In genomic region chr22:19147193-19147780, GRCh38 we compare ENCODE assay signal across 21 cellular contexts. TPM values are rescaled to one million over a fixed set of nuclear protein-coding genes. Genes with fewer than 3 reads are reported as not detected.
DNase-seq lines count a peak whose midpoint lies in the region; ATAC-seq and TF ChIP-seq lines count a peak whose summit lies in the region.
"Had no signal": no experiment of that assay in that cellular context is flagged by ENCODE, and none has a peak within 500 bp of the region (broad histone marks: within the 10 kb centered on the region; RNA-seq: fewer than 3 reads in every experiment).

No MANE protein-coding gene starts in this region.

- H2BK5ac ChIP-seq in trophoblast cell (ENCODE audit: low read depth, low read length, poor library complexity), result no peak overlapping the region

- H3K36me3 Mint-ChIP-seq in endothelial cell (ENCODE audit: low read depth, unreplicated experiment), result peaks cover 12% of the 10 kb centered on the region
- H3K36me3 Mint-ChIP-seq in activated CD4-positive, alpha-beta T cell treated with anti-CD3 and anti-CD28 coated beads, Interleukin-2, amount 10 ng/mL, durations not matched to agents 7 days and 5 days (ENCODE audit: low read depth), result peaks cover 6% of the 10 kb centered on the region

- H2AFZ ChIP-seq in trophoblast cell (ENCODE audit: insufficient read depth, low read length, poor library complexity), result no peak overlapping the region
- H2AFZ ChIP-seq: PC-9 had no signal

- CTCF ChIA-PET in activated CD4-positive, alpha-beta T cell treated with anti-CD3 and anti-CD28 coated beads, Interleukin-2, amount 10 ng/mL, durations not matched to agents 7 days and 5 days (lab: Charles Lee), result interaction anchor here (0.9 kb wide), 1 partner anchor 31 kb away, joined by 4 read pairs; the partner anchor contains the start of gene SLC25A1

- H4K91ac ChIP-seq in trophoblast cell (ENCODE audit: low read depth, low read length), result no peak overlapping the region

- H3K27me3 ChIP-seq in trophoblast cell (ENCODE audit: insufficient read depth, low read length), result peaks cover 57% of the 10 kb centered on the region

- H3K9me3 ChIP-seq in trophoblast cell (ENCODE audit: insufficient read depth, low read depth, low read length), result peaks cover 20% of the 10 kb centered on the region

- no peak overlapping the region for H4K8ac ChIP-seq in trophoblast cell (ENCODE audit: low read depth, low read length)

- no peak overlapping the region for H3K4ac ChIP-seq in trophoblast cell (ENCODE audit: low read depth, low read length)

- no peak overlapping the region for H3K9ac ChIP-seq in trophoblast cell (ENCODE audit: low read length)

- POLR2A ChIA-PET in activated CD4-positive, alpha-beta T cell treated with anti-CD3 and anti-CD28 coated beads, Interleukin-2, amount 10 ng/mL, durations not matched to agents 7 days and 5 days (lab: Charles Lee), result no interaction called here

- no peak overlapping the region for H3K18ac ChIP-seq in trophoblast cell (ENCODE audit: low read length)

- H3K4me1 ChIP-seq in trophoblast cell (ENCODE audit: control insufficient read depth in 1 of 2, insufficient read depth in 2 of 2, low read length in 2 of 2), result peaks cover 3 to 9% of the 10 kb centered on the region in 2 experiments

- no peak for TF ChIP-seq CTCF in endothelial cell (IDR thresholded peaks at IDR 0.05; ENCODE audit: unreplicated experiment)

- peaks cover 28% of the 10 kb centered on the region for H3K27me3 Mint-ChIP-seq in endothelial cell (ENCODE audit: unreplicated experiment)
- H3K27me3 Mint-ChIP-seq in activated CD4-positive, alpha-beta T cell treated with anti-CD3 and anti-CD28 coated beads, Interleukin-2, amount 10 ng/mL, durations not matched to agents 7 days and 5 days, result peaks cover 43% of the 10 kb centered on the region

- H3K79me2 ChIP-seq in trophoblast cell (ENCODE audit: control insufficient read depth, insufficient read depth, low read length, poor library complexity), result peaks cover 2% of the 10 kb centered on the region

- peaks cover 4 to 5% of the 10 kb centered on the region in 2 experiments for H3K36me3 ChIP-seq in trophoblast cell (ENCODE audit: control insufficient read depth in 1 of 2, insufficient read depth in 2 of 2, low read length in 2 of 2)

- peak overlapping the region; percentile 52 for H3K4me3 Mint-ChIP-seq in endothelial cell (ENCODE audit: unreplicated experiment)
- H3K4me3 Mint-ChIP-seq in activated CD4-positive, alpha-beta T cell treated with anti-CD3 and anti-CD28 coated beads, Interleukin-2, amount 10 ng/mL, durations not matched to agents 7 days and 5 days, result no peak overlapping the region
- H3K4me3 Mint-ChIP-seq: CD8-positive, alpha-beta T cell had no signal

- H3K4me3 ChIP-seq in trophoblast cell (ENCODE audit: low read depth, low read length), result peak overlapping the region; percentile 8
- H3K4me3 ChIP-seq: PC-9 had no signal

- H3K4me2 ChIP-seq in trophoblast cell (ENCODE audit: low read length), result no peak overlapping the region
- H3K4me2 ChIP-seq: PC-9 had no signal

- no peak overlapping the region for H4K12ac ChIP-seq in trophoblast cell (ENCODE audit: low read depth, low read length)

- H3K23ac ChIP-seq in trophoblast cell (ENCODE audit: low read length), result no peak overlapping the region

- H3K79me1 ChIP-seq in trophoblast cell (ENCODE audit: low read length), result no peaks in the 10 kb centered on the region

- ATAC-seq in HG02973 (IDR thresholded peaks at IDR 0.05; ENCODE audit: unreplicated experiment), result no peak
- ATAC-seq: CD8-positive, alpha-beta T cell had no signal

- no peak overlapping the region for H3K14ac ChIP-seq in trophoblast cell (ENCODE audit: low read length)

- H3K9me3 Mint-ChIP-seq in endothelial cell (ENCODE audit: unreplicated experiment), result no peaks in the 10 kb centered on the region
- H3K9me3 Mint-ChIP-seq in activated CD4-positive, alpha-beta T cell treated with anti-CD3 and anti-CD28 coated beads, Interleukin-2, amount 10 ng/mL, durations not matched to agents 7 days and 5 days, result no peaks in the 10 kb centered on the region
- H3K9me3 Mint-ChIP-seq: CD8-positive, alpha-beta T cell had no signal

- H3K27ac Mint-ChIP-seq in endothelial cell (ENCODE audit: unreplicated experiment), result no peak overlapping the region
- H3K27ac Mint-ChIP-seq in activated CD4-positive, alpha-beta T cell treated with anti-CD3 and anti-CD28 coated beads, Interleukin-2, amount 10 ng/mL, durations not matched to agents 7 days and 5 days, result no peak overlapping the region
- H3K27ac Mint-ChIP-seq: CD8-positive, alpha-beta T cell had no signal

- no peak overlapping the region for H2BK120ac ChIP-seq in trophoblast cell (ENCODE audit: insufficient read depth, low read length, poor library complexity)

- no CpG with 5 or more reads among the region's 9 CpGs for WGBS in trophoblast cell (ENCODE audit: extremely low coverage, insufficient coverage, insufficient read length)

- H2BK12ac ChIP-seq in trophoblast cell (ENCODE audit: low read length), result no peak overlapping the region

- peaks cover 5% of the 10 kb centered on the region for H3K4me1 Mint-ChIP-seq in endothelial cell (ENCODE audit: unreplicated experiment)
- H3K4me1 Mint-ChIP-seq in activated CD4-positive, alpha-beta T cell treated with anti-CD3 and anti-CD28 coated beads, Interleukin-2, amount 10 ng/mL, durations not matched to agents 7 days and 5 days, result peaks cover 28% of the 10 kb centered on the region

- H3K27ac ChIP-seq in trophoblast cell (ENCODE audit: low read depth, low read length), result no peak overlapping the region
- H3K27ac ChIP-seq: PC-9 had no signal

- peak; percentile 6 for DNase-seq in NCI-H2171 treated with DMSO at 0.1 percent for 48 hours (lab: John Stamatoyannopoulos, UW)
- DNase-seq in NCI-H2171 (lab: John Stamatoyannopoulos, UW), result no peak
- DNase-seq in NCI-H524 (lab: John Stamatoyannopoulos, UW), result peak; percentile 73 to 93
- no peak for DNase-seq in endothelial cell (ENCODE audit: low spot score)
- DNase-seq in trophoblast cell, result no peak
- DNase-seq in activated CD4-positive, alpha-beta T cell treated with anti-CD3 and anti-CD28 coated beads, Interleukin-2, amount 10 ng/mL, durations not matched to agents 7 days and 5 days, result no peak
- DNase-seq in RPMI8226, result no peak
- DNase-seq: 8988T; CD8-positive, alpha-beta T cell; GF-D8; Karpas-422; NCI-H1105 treated with DMSO at 0.1 percent for 48 hours; NCI-H1694 treated with DMSO at 0.1 percent for 48 hours; NCI-H446; NCI-H748 treated with DMSO at 0.1 percent for 48 hours; PC-9; SW 1271 had no signal

- H2AK5ac ChIP-seq in trophoblast cell (ENCODE audit: low read length), result no peak overlapping the region

RNA-seq across cellular contexts. Expression of gene GSC2, which starts 2.8 kb away (rescaled TPM):
- not detected for total RNA-seq in endothelial cell (ENCODE audit: unreplicated experiment)
- not detected in 2 replicates for polyA plus RNA-seq in trophoblast cell (2013)
- not detected for total RNA-seq in activated CD4-positive, alpha-beta T cell treated with anti-CD3 and anti-CD28 coated beads, Interleukin-2, amount 10 ng/mL, durations not matched to agents 7 days and 5 days
- total RNA-seq: CD8-positive, alpha-beta T cell; HT-29; PC-9; SK-MEL-5 had no signal
- polyA plus RNA-seq: BJ had no signal

RNA-seq across cellular contexts. Expression of gene ESS2, which starts 2.8 kb away (rescaled TPM):
- total RNA-seq in endothelial cell (ENCODE audit: unreplicated experiment), result 19.1 TPM
- 10.5 and 10.8 TPM in 2 replicates for polyA plus RNA-seq in trophoblast cell (2013)
- 10 to 100 TPM; 17.9 to 18.5 TPM for total RNA-seq in activated CD4-positive, alpha-beta T cell treated with anti-CD3 and anti-CD28 coated beads, Interleukin-2, amount 10 ng/mL, durations not matched to agents 7 days and 5 days

RNA-seq across cellular contexts. Expression of gene TSSK2, which starts 16.2 kb away (rescaled TPM):
- not detected for total RNA-seq in endothelial cell (ENCODE audit: unreplicated experiment)
- not detected in 2 replicates for polyA plus RNA-seq in trophoblast cell (2013)
- not detected for total RNA-seq in activated CD4-positive, alpha-beta T cell treated with anti-CD3 and anti-CD28 coated beads, Interleukin-2, amount 10 ng/mL, durations not matched to agents 7 days and 5 days
- total RNA-seq: HT-29, PC-9, SK-MEL-5 had no signal
- polyA plus RNA-seq: BJ had no signal

RNA-seq across cellular contexts. Expression of gene DGCR2, which starts 25.1 kb away (rescaled TPM):
- total RNA-seq in endothelial cell (ENCODE audit: unreplicated experiment), result 46.7 TPM
- 38.8 and 39.4 TPM in 2 replicates for polyA plus RNA-seq in trophoblast cell (2013)
- total RNA-seq in activated CD4-positive, alpha-beta T cell treated with anti-CD3 and anti-CD28 coated beads, Interleukin-2, amount 10 ng/mL, durations not matched to agents 7 days and 5 days, result 10 to 100 TPM; 38.7 to 39.0 TPM

RNA-seq across cellular contexts. Expression of gene SLC25A1, which starts 31.2 kb away (rescaled TPM):
- 79.2 TPM for total RNA-seq in endothelial cell (ENCODE audit: unreplicated experiment)
- 98.4 and 99.2 TPM in 2 replicates for polyA plus RNA-seq in trophoblast cell (2013)
- total RNA-seq in activated CD4-positive, alpha-beta T cell treated with anti-CD3 and anti-CD28 coated beads, Interleukin-2, amount 10 ng/mL, durations not matched to agents 7 days and 5 days, result 10 to 100 TPM; 40.4 to 49.2 TPM

Comparison
In these comparisons a context has a peak if more than half of its experiments do, and no peak if none do; other contexts are left out.
1. DNase-seq: peak in NCI-H2171 treated with DMSO at 0.1 percent for 48 hours (single experiment) and NCI-H524 (2 of 2); none in NCI-H2171 (single experiment), endothelial cell (single experiment), trophoblast cell (0 of 2), activated CD4-positive, alpha-beta T cell treated with anti-CD3 and anti-CD28 coated beads, Interleukin-2, amount 10 ng/mL, durations not matched to agents 7 days and 5 days (single experiment) and RPMI8226 (single experiment).